ENCODE assay signal across 8 cellular contexts in the genomic region with DNA sequence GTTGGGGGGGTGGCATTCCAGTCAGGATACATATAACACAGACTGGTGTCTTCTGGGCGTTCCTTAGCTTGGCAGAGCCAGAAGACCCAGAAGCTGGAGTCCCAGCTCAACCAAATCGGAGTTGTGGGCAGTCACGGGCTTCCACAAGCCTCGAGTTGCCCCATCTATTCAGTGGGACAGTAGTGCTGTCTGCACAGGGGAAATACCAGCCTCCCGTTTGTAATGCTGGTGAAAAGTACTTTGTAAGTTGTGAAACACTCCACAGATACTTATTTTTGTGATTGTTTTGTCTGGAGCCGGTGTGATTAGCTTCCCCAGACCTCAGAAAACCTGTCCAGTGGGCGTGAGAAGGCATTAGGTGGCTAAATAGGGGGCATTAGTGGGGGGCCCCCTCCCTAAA. TPM values are rescaled to one million over a fixed set of nuclear protein-coding genes. Genes with fewer than 3 reads are reported as not detected.
DNase-seq lines count a peak whose midpoint lies in the region; ATAC-seq and TF ChIP-seq lines count a peak whose summit lies in the region.

No MANE protein-coding gene starts in this region.

- H3K27me3 ChIP-seq in dorsolateral prefrontal cortex = no peaks in the 10 kb centered on the region

- TF ChIP-seq CTCF in dorsolateral prefrontal cortex (IDR thresholded peaks at IDR 0.05 in 54 of 56, conservative IDR thresholded peaks at IDR 0.05 in 2 of 56; ENCODE audit: low read depth in 1 of 56, partially characterized antibody in 56 of 56) = no peak

- peak overlapping the region; percentile 81 for H3K4me3 ChIP-seq in Jurkat, Clone E6-1 (ENCODE audit: low read length)
- peak overlapping the region in 52 of 59 donors; percentile 20 to 68 (median 54) for H3K4me3 ChIP-seq in dorsolateral prefrontal cortex
- peak overlapping the region; percentile 39 for H3K4me3 ChIP-seq in skeletal muscle cell (ENCODE audit: low read depth, low read length)

- H3K27ac ChIP-seq in dorsolateral prefrontal cortex = peak overlapping the region; percentile 83 to 99 (median 97)

- no peak for DNase-seq in Jurkat, Clone E6-1 (ENCODE audit: low read depth, low spot score)
- DNase-seq in dorsolateral prefrontal cortex (no peak), skeletal muscle cell (ENCODE audit: low read depth) (no peak), AG20443 (ENCODE audit: low spot score) (no peak), NCI-H2107 treated with DMSO at 0.1 percent for 48 hours (lab: John Stamatoyannopoulos, UW; ENCODE audit: unreplicated experiment) (no peak)
- no peak for DNase-seq in stimulated activated naive CD4-positive, alpha-beta T cell (lab: John Stamatoyannopoulos, UW)

- intact Hi-C loops in dorsolateral prefrontal cortex (cut with DNase I) = no loop called here

- ATAC-seq in GM19395 (IDR thresholded peaks at IDR 0.05; ENCODE audit: unreplicated experiment) (peak; percentile 24), HG02571 (IDR thresholded peaks at IDR 0.05; ENCODE audit: unreplicated experiment) (no peak)

RNA-seq across cellular contexts. Expression of a gene that starts 13.6 kb away (rescaled TPM):
- polyA plus RNA-seq in Jurkat, Clone E6-1 (2012; ENCODE audit: insufficient read depth, insufficient read length) = 134 TPM
- 100 to 1,000 TPM; 142 to 475 (median 319) TPM for total RNA-seq in dorsolateral prefrontal cortex

RNA-seq across cellular contexts. Expression of a gene that starts 20.6 kb away (rescaled TPM):
- polyA plus RNA-seq in Jurkat, Clone E6-1 (2012; ENCODE audit: insufficient read depth, insufficient read length) = 23.2 TPM
- 10 to 100 TPM in 95 of 120 experiments, 1 to 10 TPM in 25; 4.6 to 45.3 (median 12.9) TPM for total RNA-seq in dorsolateral prefrontal cortex

RNA-seq across cellular contexts. Expression of a gene that starts 30.7 kb away (rescaled TPM):
- polyA plus RNA-seq in Jurkat, Clone E6-1 (2012; ENCODE audit: insufficient read depth, insufficient read length) = not detected
- total RNA-seq in dorsolateral prefrontal cortex = 10 to 100 TPM in 56 of 120 experiments, 1 to 10 TPM in 64; 2.7 to 25.0 (median 9.7) TPM
